ENCODE assay signal across 23 cellular contexts in genomic region chr9:16282718-16283117, GRCh38.
"Had no signal": no experiment of that assay in that cellular context is flagged by ENCODE, and none has a peak within 500 bp of the region (broad histone marks: within the 10 kb centered on the region; RNA-seq: fewer than 3 reads in every experiment).

No MANE protein-coding gene starts in this region.

- H3K9me3 ChIP-seq: esophagus squamous epithelium, gastroesophageal sphincter, neutrophil, pancreas, testis, transverse colon had no signal

- ATAC-seq: effector memory CD8-positive, alpha-beta T cell; gastroesophageal sphincter; left cardiac atrium; pancreas; right cardiac atrium; stimulated activated effector memory CD8-positive, alpha-beta T cell treated with anti-CD3 and anti-CD28 coated beads, Interleukin-12 subunit alpha, Interleukin-12 subunit beta, amount 100 ng/mL, for 72 hours; stimulated activated naive CD8-positive, alpha-beta T cell treated with anti-CD3 and anti-CD28 coated beads, Interleukin-15, Interleukin-2, amounts not matched to agents 100 U/mL and 50 U/mL, for 24 hours had no signal

- H3K27ac ChIP-seq: esophagus squamous epithelium, gastroesophageal sphincter, left ventricle myocardium inferior, neutrophil, pancreas, testis had no signal

- H3K4me3 ChIP-seq: esophagus squamous epithelium, gastroesophageal sphincter, left ventricle myocardium inferior, lung, pancreas, testis, transverse colon had no signal

- H3K36me3 ChIP-seq: esophagus squamous epithelium, gastroesophageal sphincter, left ventricle myocardium inferior, neutrophil, pancreas, transverse colon had no signal

- H3K27me3 ChIP-seq: esophagus squamous epithelium, gastroesophageal sphincter, neutrophil, pancreas, testis, transverse colon had no signal

- DNase-seq: central memory CD4-positive, alpha-beta T cell; cortex of kidney; effector memory CD8-positive, alpha-beta T cell; esophagus squamous epithelium; glutamatergic neuron; immature natural killer cell; kidney; left cardiac atrium; left ventricle myocardium inferior; midbrain; naive B cell; nephron progenitor cell; pancreas; right cardiac atrium; stimulated activated CD4-positive, alpha-beta T cell treated with anti-CD3 and anti-CD28 coated beads, Interleukin-4, amount 100 ng/mL, for 1 hour; stimulated activated CD8-positive, alpha-beta memory T cell treated with anti-CD3 and anti-CD28 coated beads, Interleukin-4, amount 100 ng/mL, for 48 hours; stimulated activated naive CD8-positive, alpha-beta T cell treated with anti-CD3 and anti-CD28 coated beads, Interleukin-15, Interleukin-2, amounts not matched to agents 100 U/mL and 50 U/mL, for 24 hours; testis; transverse colon had no signal

- H3K4me1 ChIP-seq: left ventricle myocardium inferior, pancreas, testis had no signal
